Comparison of ENCODE assay signal across 22 cellular contexts in the genomic region with DNA sequence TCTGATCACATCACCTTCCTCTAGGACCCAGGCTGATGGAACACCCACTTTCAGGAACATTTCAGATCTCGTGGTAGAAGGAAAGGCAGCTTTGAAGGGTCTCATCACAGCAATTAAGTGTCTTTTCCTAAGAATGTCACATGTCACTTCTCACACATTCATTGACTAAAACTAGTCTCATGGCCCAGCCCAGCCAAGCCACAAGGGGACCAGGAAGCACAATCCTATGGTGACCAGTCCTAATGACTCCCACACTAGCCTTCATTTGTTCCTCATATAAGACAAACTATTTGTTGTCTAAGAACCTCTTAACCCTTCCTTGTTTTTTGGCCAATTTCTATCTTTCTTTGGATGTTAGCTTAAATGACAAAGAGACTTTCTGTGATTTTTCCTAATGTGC.
"Had no signal": no experiment of that assay in that cellular context is flagged by ENCODE, and none has a peak within 500 bp of the region (broad histone marks: within the 10 kb centered on the region; RNA-seq: fewer than 3 reads in every experiment).

No MANE protein-coding gene starts in this region.

- H3K27ac ChIP-seq: foreskin keratinocyte, right atrium auricular region, sigmoid colon, skin epidermis, stomach, thoracic aorta, transverse colon, uterus had no signal

- H3K4me3 ChIP-seq: lung, right atrium auricular region, sigmoid colon, skin epidermis, stomach, thoracic aorta, transverse colon, uterus had no signal

- H3K27me3 ChIP-seq: foreskin keratinocyte, right atrium auricular region, sigmoid colon, stomach, transverse colon, uterus had no signal

- ATAC-seq: foreskin keratinocyte, left cardiac atrium, left ventricle myocardium superior, natural killer cell had no signal

- DNase-seq: effector memory CD4-positive, alpha-beta T cell; immature natural killer cell; kidney; left cardiac atrium; left ventricle myocardium superior; mesendoderm; natural killer cell; posterior cingulate gyrus; sigmoid colon; stimulated activated CD4-positive, alpha-beta T cell treated with anti-CD3 and anti-CD28 coated beads, Interleukin-2, amount 100 ng/mL, for 24 hours; stimulated activated CD4-positive, alpha-beta T cell treated with anti-CD3 and anti-CD28 coated beads, Interleukin-4, amount 100 ng/mL, for 4 hours; stimulated activated naive CD4-positive, alpha-beta T cell; stomach; substantia nigra; transverse colon; uterus had no signal

- H3K36me3 ChIP-seq: right atrium auricular region, sigmoid colon, thoracic aorta, transverse colon, uterus had no signal

- H3K4me1 Mint-ChIP-seq: neural crest cell had no signal

- H3K4me3 Mint-ChIP-seq: immature natural killer cell, natural killer cell, neural crest cell had no signal

- H3K9me3 Mint-ChIP-seq: immature natural killer cell, natural killer cell, neural crest cell had no signal

- H3K9me3 ChIP-seq: right atrium auricular region, sigmoid colon, thoracic aorta, transverse colon, uterus had no signal

- H3K36me3 Mint-ChIP-seq: natural killer cell had no signal

- H3K27ac Mint-ChIP-seq: natural killer cell had no signal

- H3K4me1 ChIP-seq: uterus had no signal
